21 cellular contexts compared by ENCODE assay signal in the genomic region with DNA sequence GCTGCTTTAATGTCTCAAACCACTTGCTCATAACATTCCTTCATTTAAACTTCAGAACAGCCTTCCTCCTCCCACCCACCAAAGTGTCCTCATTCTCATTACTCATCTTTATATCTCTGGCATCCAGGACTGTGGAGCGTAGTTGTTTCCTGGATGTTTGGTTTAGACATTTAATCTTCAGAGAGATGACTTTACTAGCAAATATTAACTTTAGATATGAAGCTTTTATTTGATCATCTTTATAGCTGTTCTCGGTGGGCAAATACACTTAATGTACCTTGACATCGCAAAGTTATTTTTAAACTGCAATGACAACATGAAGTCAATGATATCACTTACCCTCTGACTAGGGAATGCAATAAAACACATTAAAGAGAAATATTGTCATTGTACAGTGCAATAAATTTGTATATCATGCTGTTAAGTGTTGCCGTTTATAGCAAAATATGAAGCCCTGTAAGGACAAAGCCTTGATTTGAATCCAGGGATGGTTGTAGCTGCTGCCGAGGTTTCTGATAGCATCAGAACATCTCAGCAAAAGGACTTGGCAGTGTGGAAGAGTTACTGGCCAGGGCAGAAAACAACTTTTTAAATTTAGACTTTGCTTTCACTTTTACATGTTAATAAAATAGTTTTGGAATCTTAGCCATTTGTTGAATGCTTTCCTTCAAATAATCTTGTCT. TPM values are rescaled to one million over a fixed set of nuclear protein-coding genes. Genes with fewer than 3 reads are reported as not detected.
A peak's percentile ranks its signal among the peaks of the same experiment; 100 is the strongest.
DNase-seq lines count a peak whose midpoint lies in the region; ATAC-seq and TF ChIP-seq lines count a peak whose summit lies in the region.
"Had no signal": no experiment of that assay in that cellular context is flagged by ENCODE, and none has a peak within 500 bp of the region (broad histone marks: within the 10 kb centered on the region; RNA-seq: fewer than 3 reads in every experiment).

No MANE protein-coding gene starts in this region.

- no peak overlapping the region for H3K4me3 ChIP-seq in Caco-2 (ENCODE audit: low read depth, low read length)
- no peak overlapping the region for H3K4me3 ChIP-seq in LNCaP clone FGC (ENCODE audit: low read depth, low read length)
- H3K4me3 ChIP-seq in coronary artery: peak overlapping the region; percentile 24
- H3K4me3 ChIP-seq: adrenal gland; BLaER1 treated with 17β-estradiol and CSF1 and Interleukin-3, amounts not matched to agents 10 nM and 100 nM; Peyer's patch; upper lobe of right lung had no signal

- H3K36me3 ChIP-seq in Caco-2 (ENCODE audit: control insufficient read depth, insufficient read depth, low read length): no peaks in the 10 kb centered on the region
- H3K36me3 ChIP-seq: adrenal gland; BLaER1 treated with 17β-estradiol and CSF1 and Interleukin-3, amounts not matched to agents 10 nM and 100 nM; Peyer's patch; upper lobe of right lung had no signal

- no peak for ATAC-seq in HG02588 (IDR thresholded peaks at IDR 0.05; ENCODE audit: unreplicated experiment)
- ATAC-seq: naive thymus-derived CD4-positive, alpha-beta T cell; stimulated activated naive B cell treated with anti-CD40 and anti-IgM and Interleukin-4, amounts not matched to agents 10 μg/mL and 1 μg/mL and 100 μg/mL, for 72 hours had no signal

- H3K4me1 ChIP-seq in Caco-2: peaks cover 6% of the 10 kb centered on the region; the same call in 1 of the 2 replicates

- no peak overlapping the region for H3K4me3 Mint-ChIP-seq in Caco-2 (ENCODE audit: unreplicated experiment)
- H3K4me3 Mint-ChIP-seq: activated T-cell treated with anti-CD3 and anti-CD28 coated beads, Interleukin-2, amount 50 U/mL, for 24 hours; naive thymus-derived CD4-positive, alpha-beta T cell; stimulated activated naive B cell treated with anti-CD40 and anti-IgM and Interleukin-4, amounts not matched to agents 10 μg/mL and 1 μg/mL and 100 μg/mL, for 72 hours had no signal

- BruUV-seq in Caco-2 (replicated peaks; lab: Mats Ljungman, UMichigan): no TSS peak

- TF ChIP-seq CTCF in Caco-2 (IDR thresholded peaks at IDR 0.05; ENCODE audit: insufficient read depth in 1 of 2, low read depth in 1 of 2, low read length in 1 of 2, severe bottlenecking in 1 of 2, unreplicated experiment in 1 of 2) (no peak), LNCaP clone FGC (IDR thresholded peaks at IDR 0.05; ENCODE audit: control insufficient read depth, extremely low read depth, insufficient read depth) (no peak), coronary artery (IDR thresholded peaks at IDR 0.05) (no peak)

- DNase-seq in Caco-2 (peak; percentile 42 to 46), LNCaP clone FGC (ENCODE audit: low read depth) (peak; percentile 100), coronary artery (ENCODE audit: low spot score) (no peak), non-pigmented ciliary epithelial cell (ENCODE audit: low read depth) (peak; percentile 40), caudate nucleus (lab: John Stamatoyannopoulos, UW) (no peak), islet precursor cell (no peak), GM19238 (ENCODE audit: insufficient read length, low spot score) (no peak)
- DNase-seq: activated CD4-positive, alpha-beta T cell treated with anti-CD3 and anti-CD28 coated beads for 48 hours; activated T-cell treated with anti-CD3 and anti-CD28 coated beads, Interleukin-2, amount 50 U/mL, for 24 hours; adrenal gland; glutamatergic neuron; left cardiac atrium; naive thymus-derived CD4-positive, alpha-beta T cell; NCI-H510A treated with DMSO at 0.1 percent for 48 hours; Peyer's patch; right cardiac atrium; stimulated activated naive B cell treated with anti-CD40 and anti-IgM and Interleukin-4, amounts not matched to agents 10 μg/mL and 1 μg/mL and 100 μg/mL, for 72 hours; T-helper 2 cell; upper lobe of right lung had no signal

- H3K9me3 ChIP-seq in Caco-2: no peaks in the 10 kb centered on the region
- H3K9me3 ChIP-seq: adrenal gland, Peyer's patch, upper lobe of right lung had no signal

- peak overlapping the region; percentile 27 for H3K27ac Mint-ChIP-seq in Caco-2 (ENCODE audit: unreplicated experiment)
- H3K27ac Mint-ChIP-seq: activated T-cell treated with anti-CD3 and anti-CD28 coated beads, Interleukin-2, amount 50 U/mL, for 24 hours; naive thymus-derived CD4-positive, alpha-beta T cell; stimulated activated naive B cell treated with anti-CD40 and anti-IgM and Interleukin-4, amounts not matched to agents 10 μg/mL and 1 μg/mL and 100 μg/mL, for 72 hours had no signal

- no peak overlapping the region for H3K27ac ChIP-seq in coronary artery
- H3K27ac ChIP-seq in caudate nucleus (ENCODE audit: low read depth, low read length): no peak overlapping the region
- H3K27ac ChIP-seq: adrenal gland; BLaER1 treated with 17β-estradiol and CSF1 and Interleukin-3, amounts not matched to agents 10 nM and 100 nM; upper lobe of right lung had no signal

- H3K4me1 Mint-ChIP-seq in Caco-2 (ENCODE audit: low read depth, unreplicated experiment): no peaks in the 10 kb centered on the region

- no peaks in the 10 kb centered on the region for H3K27me3 ChIP-seq in Caco-2 (replicated peaks; ENCODE audit: control insufficient read depth, insufficient read depth, low read length)
- H3K27me3 ChIP-seq: Peyer's patch had no signal

- H3K27me3 Mint-ChIP-seq in Caco-2 (ENCODE audit: insufficient read depth, unreplicated experiment): no peaks in the 10 kb centered on the region

- no peaks in the 10 kb centered on the region for H3K9me3 Mint-ChIP-seq in Caco-2 (ENCODE audit: unreplicated experiment)
- H3K9me3 Mint-ChIP-seq: activated T-cell treated with anti-CD3 and anti-CD28 coated beads, Interleukin-2, amount 50 U/mL, for 24 hours had no signal

- POLR2A ChIA-PET in Caco-2 (lab: Charles Lee): interaction anchor here (0.8 kb wide), 1 partner anchor 11 kb away, joined by 3 read pairs; no protein-coding TSS in a partner anchor

- CTCF ChIA-PET in Caco-2 (lab: Charles Lee): interaction anchor here (1.2 kb wide), 1 partner anchor 18 kb away, joined by 3 read pairs; no protein-coding TSS in a partner anchor

- intact Hi-C loops in Caco-2 (cut with micrococcal nuclease; ENCODE audit: unreplicated experiment): loop anchor here (1.0 to 5.0 kb wide), 2 partner anchors 33 to 57 kb away; no protein-coding TSS in a partner anchor

- no peaks in the 10 kb centered on the region for H3K36me3 Mint-ChIP-seq in Caco-2 (ENCODE audit: insufficient read depth, unreplicated experiment)
- H3K36me3 Mint-ChIP-seq: stimulated activated naive B cell treated with anti-CD40 and anti-IgM and Interleukin-4, amounts not matched to agents 10 μg/mL and 1 μg/mL and 100 μg/mL, for 72 hours had no signal

RNA-seq across cellular contexts. Expression of a gene that starts 4.6 kb away (rescaled TPM):
- total RNA-seq in Caco-2 (2022): 34.6 and 37.9 TPM in 2 replicates

RNA-seq across cellular contexts. Expression of a gene that starts 21.9 kb away (rescaled TPM):
- 7.3 and 8.2 TPM in 2 replicates for total RNA-seq in Caco-2 (2022)

Comparison
In these comparisons a context has a peak if more than half of its experiments do, and no peak if none do; other contexts are left out.
1. DNase-seq: peak in Caco-2 (2 of 2), LNCaP clone FGC (single experiment) and non-pigmented ciliary epithelial cell (single experiment); none in coronary artery (single experiment), caudate nucleus (0 of 61), islet precursor cell (single experiment) and GM19238 (single experiment).